Comparison of ENCODE assay signal across 15 cellular contexts in the genomic region with DNA sequence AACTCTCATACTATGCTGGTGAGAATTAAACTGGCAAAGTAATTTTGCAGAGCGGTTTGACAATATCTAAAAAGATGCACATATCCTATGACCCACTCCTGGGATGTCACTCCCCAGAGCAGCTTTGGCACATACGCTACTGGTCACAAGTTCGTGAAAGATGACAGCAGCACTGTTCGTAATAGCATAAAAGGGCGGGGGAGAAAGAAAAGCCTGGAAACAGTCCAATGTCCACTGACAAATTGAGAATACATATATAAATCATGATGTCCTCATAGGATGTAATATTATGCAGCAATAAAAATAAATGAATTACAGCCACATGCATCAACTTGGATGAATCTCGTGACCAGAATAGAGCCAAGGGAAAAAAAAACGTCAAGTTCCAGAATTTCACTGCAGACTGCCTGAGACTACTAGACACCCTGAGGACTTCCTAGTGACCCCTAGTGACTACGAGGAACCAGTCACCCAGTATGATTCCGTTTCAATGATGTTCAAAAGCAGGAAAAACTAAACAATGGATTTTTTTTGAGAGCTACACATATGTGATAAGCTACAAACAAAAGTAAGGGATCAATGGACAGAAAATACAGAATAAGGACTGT. TPM values are rescaled to one million over a fixed set of nuclear protein-coding genes. Genes with fewer than 3 reads are reported as not detected.
DNase-seq lines count a peak whose midpoint lies in the region; ATAC-seq, FAIRE-seq and TF ChIP-seq lines count a peak whose summit lies in the region.
"Had no signal": no experiment of that assay in that cellular context is flagged by ENCODE, and none has a peak within 500 bp of the region (broad histone marks: within the 10 kb centered on the region; RNA-seq: fewer than 3 reads in every experiment).

No MANE protein-coding gene starts in this region.

- no peaks in the 10 kb centered on the region for H3K27me3 ChIP-seq in PC-3 (ENCODE audit: low read length)

- H3K9me3 Mint-ChIP-seq in stimulated activated naive CD8-positive, alpha-beta T cell treated with anti-CD3 and anti-CD28 coated beads, Interleukin-15, amount 100 ng/mL, for 72 hours, result no peaks in the 10 kb centered on the region
- H3K9me3 Mint-ChIP-seq: activated T-cell treated with anti-CD3 and anti-CD28 coated beads, Interleukin-2, amount 50 U/mL, for 24 hours had no signal

- H3K27me3 Mint-ChIP-seq in stimulated activated naive CD8-positive, alpha-beta T cell treated with anti-CD3 and anti-CD28 coated beads, Interleukin-15, amount 100 ng/mL, for 72 hours, result peaks cover 52% of the 10 kb centered on the region

- peaks cover 12% of the 10 kb centered on the region for H3K4me1 ChIP-seq in PC-3 (ENCODE audit: insufficient read depth, low read length)
- H3K4me1 ChIP-seq: BLaER1 treated with 17β-estradiol and CSF1 and Interleukin-3, amounts not matched to agents 10 nM and 100 nM had no signal

- no peaks in the 10 kb centered on the region for H3K36me3 ChIP-seq in PC-3 (ENCODE audit: low read depth, low read length)
- H3K36me3 ChIP-seq: BLaER1 treated with 17β-estradiol and CSF1 and Interleukin-3, amounts not matched to agents 10 nM and 100 nM had no signal

- POLR2A ChIA-PET in PC-3 (lab: Charles Lee; ENCODE audit: unreplicated experiment), result no interaction called here

- H3K9ac ChIP-seq in PC-3 (ENCODE audit: low read length), result peak overlapping the region; percentile 61; the same call in 1 of the 2 replicates
- H3K9ac ChIP-seq: BLaER1 treated with 17β-estradiol and CSF1 and Interleukin-3, amounts not matched to agents 10 nM and 100 nM had no signal

- H3K4me3 ChIP-seq in PC-3 (ENCODE audit: low read length) (peak overlapping the region; percentile 94), fibroblast of the aortic adventitia (ENCODE audit: low read depth, low read length) (no peak overlapping the region)
- H3K4me3 ChIP-seq: BLaER1 treated with 17β-estradiol and CSF1 and Interleukin-3, amounts not matched to agents 10 nM and 100 nM had no signal

- H3K4me1 Mint-ChIP-seq in stimulated activated naive CD8-positive, alpha-beta T cell treated with anti-CD3 and anti-CD28 coated beads, Interleukin-15, amount 100 ng/mL, for 72 hours, result peaks cover 12% of the 10 kb centered on the region

- FAIRE-seq in urothelium cell line (lab: Jason Lieb, UNC), result no peak
- FAIRE-seq: colon, TTC549 had no signal

- H3K27ac Mint-ChIP-seq in stimulated activated naive CD8-positive, alpha-beta T cell treated with anti-CD3 and anti-CD28 coated beads, Interleukin-15, amount 100 ng/mL, for 72 hours, result no peak overlapping the region
- H3K27ac Mint-ChIP-seq: activated T-cell treated with anti-CD3 and anti-CD28 coated beads, Interleukin-2, amount 50 U/mL, for 24 hours had no signal

- TF ChIP-seq CTCF in PC-3 (conservative IDR thresholded peaks at IDR 0.05; ENCODE audit: low read depth, low read length) (peak; percentile 51; the same call in 1 of the 2 replicates), fibroblast of the aortic adventitia (IDR thresholded peaks at IDR 0.05; ENCODE audit: insufficient read depth, low read length) (no peak)

- DNase-seq in stimulated activated naive CD8-positive, alpha-beta T cell treated with anti-CD3 and anti-CD28 coated beads, Interleukin-15, amount 100 ng/mL, for 72 hours, result no peak
- DNase-seq in stimulated activated naive CD8-positive, alpha-beta T cell treated with anti-CD3 and anti-CD28 coated beads, Interleukin-15, Interleukin-2, amounts not matched to agents 100 U/mL and 50 U/mL, for 24 hours, result no peak
- peak; percentile 18 for DNase-seq in PC-3
- DNase-seq in fibroblast of the aortic adventitia (ENCODE audit: low read depth), result peak; percentile 4
- peak; percentile 17 for DNase-seq in urothelium cell line (ENCODE audit: low spot score)
- no peak for DNase-seq in DMS 273 (lab: John Stamatoyannopoulos, UW; ENCODE audit: unreplicated experiment)
- no peak for DNase-seq in NCI-H526 treated with DMSO at 0.1 percent for 48 hours (lab: John Stamatoyannopoulos, UW)
- DNase-seq: activated T-cell treated with anti-CD3 and anti-CD28 coated beads, Interleukin-2, amount 50 U/mL, for 24 hours; mammary epithelial cell; NCI-H82 had no signal

- H3F3A ChIP-seq in PC-3 (ENCODE audit: low read length, unreplicated experiment), result no peaks in the 10 kb centered on the region

- BruUV-seq in PC-3 (replicated peaks; lab: Mats Ljungman, UMichigan), result no TSS peak

- CTCF ChIA-PET in PC-3 (lab: Charles Lee), result no interaction called here

- H4K20me1 ChIP-seq in PC-3 (ENCODE audit: low read length), result no peaks in the 10 kb centered on the region
- H4K20me1 ChIP-seq: BLaER1 treated with 17β-estradiol and CSF1 and Interleukin-3, amounts not matched to agents 10 nM and 100 nM had no signal

- peaks cover 13% of the 10 kb centered on the region for H3K79me2 ChIP-seq in PC-3 (ENCODE audit: low read length)

- no peak for ATAC-seq in stimulated activated naive CD8-positive, alpha-beta T cell treated with anti-CD3 and anti-CD28 coated beads, Interleukin-15, amount 100 ng/mL, for 72 hours
- ATAC-seq in stimulated activated naive CD8-positive, alpha-beta T cell treated with anti-CD3 and anti-CD28 coated beads, Interleukin-15, Interleukin-2, amounts not matched to agents 100 U/mL and 50 U/mL, for 24 hours, result no peak
- ATAC-seq in PC-3, result peak; percentile 46
- no peak for ATAC-seq in GM21381 (IDR thresholded peaks at IDR 0.05; ENCODE audit: unreplicated experiment)

- peak overlapping the region; percentile 97 for H3K4me2 ChIP-seq in PC-3 (ENCODE audit: low read length)
- H3K4me2 ChIP-seq: BLaER1 treated with 17β-estradiol and CSF1 and Interleukin-3, amounts not matched to agents 10 nM and 100 nM had no signal

- H3K9me3 ChIP-seq in PC-3 (ENCODE audit: low read length), result no peaks in the 10 kb centered on the region

- H2AFZ ChIP-seq in PC-3 (ENCODE audit: low read length), result peak overlapping the region; percentile 94; the same call in 1 of the 2 replicates

- intact Hi-C loops in PC-3 (cut with micrococcal nuclease), result no loop called here

- no peak overlapping the region for H3K27ac ChIP-seq in PC-3 (ENCODE audit: low read length)
- H3K27ac ChIP-seq: BLaER1 treated with 17β-estradiol and CSF1 and Interleukin-3, amounts not matched to agents 10 nM and 100 nM had no signal

- H3K9me2 ChIP-seq in PC-3 (replicated peaks; ENCODE audit: low read length), result no peaks in the 10 kb centered on the region

- H3K4me3 Mint-ChIP-seq in stimulated activated naive CD8-positive, alpha-beta T cell treated with anti-CD3 and anti-CD28 coated beads, Interleukin-15, amount 100 ng/mL, for 72 hours, result peak overlapping the region; percentile 87 to 89

RNA-seq across cellular contexts. Expression of gene PCSK1N, which starts 1.8 kb away (rescaled TPM):
- total RNA-seq in PC-3 (2014; rRNA removed) (135 and 177 TPM in 2 replicates), fibroblast of the aortic adventitia (ENCODE audit: low replicate concordance) (not detected in 2 replicates)

RNA-seq across cellular contexts. Expression of gene ERAS, which starts 7.3 kb away (rescaled TPM):
- not detected in 2 replicates for total RNA-seq in PC-3 (2014; rRNA removed)
- total RNA-seq in fibroblast of the aortic adventitia (ENCODE audit: low replicate concordance), result not detected in 2 replicates
- total RNA-seq: glomerular endothelial cell, mammary epithelial cell had no signal

RNA-seq across cellular contexts. Expression of gene HDAC6, which starts 31.8 kb away (rescaled TPM):
- total RNA-seq in PC-3 (2014; rRNA removed) (58.0 and 61.7 TPM in 2 replicates), fibroblast of the aortic adventitia (ENCODE audit: low replicate concordance) (17.3 and 33.7 TPM in 2 replicates)

RNA-seq across cellular contexts. Expression of gene GATA1, which starts 47.2 kb away (rescaled TPM):
- not detected in 2 replicates for total RNA-seq in PC-3 (2014; rRNA removed)
- not detected in 2 replicates for total RNA-seq in fibroblast of the aortic adventitia (ENCODE audit: low replicate concordance)
- total RNA-seq: glomerular endothelial cell, mammary epithelial cell had no signal

Comparison
In these comparisons a context has a peak if more than half of its experiments do, and no peak if none do; other contexts are left out.
1. DNase-seq: peak in PC-3 (single experiment), fibroblast of the aortic adventitia (single experiment) and urothelium cell line (single experiment); none in stimulated activated naive CD8-positive, alpha-beta T cell treated with anti-CD3 and anti-CD28 coated beads, Interleukin-15, amount 100 ng/mL, for 72 hours (0 of 2), stimulated activated naive CD8-positive, alpha-beta T cell treated with anti-CD3 and anti-CD28 coated beads, Interleukin-15, Interleukin-2, amounts not matched to agents 100 U/mL and 50 U/mL, for 24 hours (single experiment), DMS 273 (single experiment) and NCI-H526 treated with DMSO at 0.1 percent for 48 hours (single experiment).
2. RNA of gene PCSK1N, which starts 1.8 kb away (total RNA-seq): 135 to 177 TPM in PC-3; not detected in fibroblast of the aortic adventitia; every median in the first group is over 100 times any median in the second.